In genomic region chr6:128599036-128599435, GRCh38 we compare ENCODE assay signal across 19 cellular contexts.
"Had no signal": no experiment of that assay in that cellular context is flagged by ENCODE, and none has a peak within 500 bp of the region (broad histone marks: within the 10 kb centered on the region; RNA-seq: fewer than 3 reads in every experiment).

No MANE protein-coding gene starts in this region.

- DNase-seq: activated CD4-positive, alpha-beta memory T cell treated with anti-CD3 and anti-CD28 coated beads, Interleukin-2, amount 10 ng/mL, durations not matched to agents 7 days and 5 days; activated naive CD8-positive, alpha-beta T cell treated with anti-CD3 and anti-CD28 coated beads, Interleukin-2, amount 10 ng/mL, durations not matched to agents 7 days and 5 days; aorta; caudate nucleus; erythroblast; hippocampal formation; left colon; occipital lobe; stimulated activated CD4-positive, alpha-beta T cell treated with anti-CD3 and anti-CD28 coated beads, Interleukin-12 subunit alpha, Interleukin-12 subunit beta, amount 100 ng/mL, for 4 hours; stimulated activated naive CD4-positive, alpha-beta T cell; substantia nigra; T-cell; T1000; upper lobe of left lung had no signal

- ATAC-seq: left colon; natural killer cell treated with Interleukin-12 subunit alpha and Interleukin-12 subunit beta and Interleukin-15 and Interleukin-18, amount 100 ng/mL, for 72 hours; sciatic nerve; T-cell had no signal

- H3K4me1 Mint-ChIP-seq: T-cell had no signal

- H3K4me1 ChIP-seq: prostate gland, upper lobe of left lung had no signal

- H3K27me3 Mint-ChIP-seq: dendritic cell treated with granulocyte-macrophage colony-stimulating factor and Interleukin-4, amounts not matched to agents 40 ng/mL and 50 ng/mL, for 4 days had no signal

- H3K27me3 ChIP-seq: upper lobe of left lung had no signal

- H3K9me3 Mint-ChIP-seq: activated CD4-positive, alpha-beta memory T cell treated with anti-CD3 and anti-CD28 coated beads, Interleukin-2, amount 10 ng/mL, durations not matched to agents 7 days and 5 days; natural killer cell treated with Interleukin-12 subunit alpha and Interleukin-12 subunit beta and Interleukin-15 and Interleukin-18, amount 100 ng/mL, for 72 hours; T-cell had no signal

- H3K27ac Mint-ChIP-seq: activated CD4-positive, alpha-beta memory T cell treated with anti-CD3 and anti-CD28 coated beads, Interleukin-2, amount 10 ng/mL, durations not matched to agents 7 days and 5 days; activated naive CD8-positive, alpha-beta T cell treated with anti-CD3 and anti-CD28 coated beads, Interleukin-2, amount 10 ng/mL, durations not matched to agents 7 days and 5 days; dendritic cell treated with granulocyte-macrophage colony-stimulating factor and Interleukin-4, amounts not matched to agents 40 ng/mL and 50 ng/mL, for 4 days; natural killer cell treated with Interleukin-12 subunit alpha and Interleukin-12 subunit beta and Interleukin-15 and Interleukin-18, amount 100 ng/mL, for 72 hours; T-cell had no signal

- H3K9me3 ChIP-seq: prostate gland, upper lobe of left lung had no signal

- H3K36me3 ChIP-seq: prostate gland, upper lobe of left lung had no signal

- H3K27ac ChIP-seq: prostate gland, upper lobe of left lung, VCaP had no signal

- H3K36me3 Mint-ChIP-seq: activated naive CD8-positive, alpha-beta T cell treated with anti-CD3 and anti-CD28 coated beads, Interleukin-2, amount 10 ng/mL, durations not matched to agents 7 days and 5 days; natural killer cell treated with Interleukin-12 subunit alpha and Interleukin-12 subunit beta and Interleukin-15 and Interleukin-18, amount 100 ng/mL, for 72 hours; T-cell had no signal

- H3K4me3 Mint-ChIP-seq: activated CD4-positive, alpha-beta memory T cell treated with anti-CD3 and anti-CD28 coated beads, Interleukin-2, amount 10 ng/mL, durations not matched to agents 7 days and 5 days; activated naive CD8-positive, alpha-beta T cell treated with anti-CD3 and anti-CD28 coated beads, Interleukin-2, amount 10 ng/mL, durations not matched to agents 7 days and 5 days; dendritic cell treated with granulocyte-macrophage colony-stimulating factor and Interleukin-4, amounts not matched to agents 40 ng/mL and 50 ng/mL, for 4 days; natural killer cell treated with Interleukin-12 subunit alpha and Interleukin-12 subunit beta and Interleukin-15 and Interleukin-18, amount 100 ng/mL, for 72 hours; T-cell had no signal

- H3K4me3 ChIP-seq: prostate gland, upper lobe of left lung had no signal
